8 cellular contexts compared by ENCODE assay signal in the genomic region with DNA sequence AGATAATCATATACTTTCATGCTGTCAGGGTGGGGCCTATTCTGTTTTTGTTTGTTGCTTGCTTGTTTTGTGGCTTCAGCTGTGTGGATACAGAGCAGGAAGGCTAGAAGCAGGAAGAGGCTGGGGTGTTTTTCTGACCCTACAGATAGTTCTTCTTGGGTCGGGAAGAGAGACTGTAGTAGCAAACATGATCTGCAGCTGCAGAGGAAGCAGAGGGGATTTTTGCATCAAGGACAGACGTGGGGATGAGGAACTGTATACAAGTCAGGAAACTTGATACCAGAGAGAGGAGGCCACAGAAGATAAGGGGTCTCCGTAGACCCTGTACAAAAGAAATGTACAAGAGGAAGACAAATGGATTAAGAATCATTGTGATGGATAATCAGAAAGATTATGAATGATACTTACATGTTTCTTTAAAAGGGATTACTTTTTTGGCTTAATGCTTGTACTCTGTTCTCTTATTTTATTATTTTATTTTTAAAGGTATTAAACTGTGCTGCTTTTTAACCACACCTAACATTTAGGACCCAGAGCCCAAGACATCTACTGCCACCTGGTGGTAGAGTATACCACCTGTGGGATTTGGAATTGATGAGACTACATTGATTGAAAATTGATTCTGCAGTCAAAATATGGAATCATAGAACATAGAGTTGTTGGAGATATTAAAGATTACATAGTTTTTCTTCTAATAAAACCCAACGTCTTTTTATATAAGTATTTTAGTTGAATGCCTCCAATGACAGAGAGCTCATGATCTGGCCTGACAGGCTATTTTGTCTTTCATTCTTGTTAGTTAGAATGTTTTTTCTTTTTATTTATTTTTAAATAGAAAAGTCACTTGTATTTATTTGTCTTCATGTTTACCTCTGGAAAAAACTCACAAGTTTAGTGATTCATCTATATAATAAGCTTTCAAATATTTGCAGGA. TPM values are rescaled to one million over a fixed set of nuclear protein-coding genes. Genes with fewer than 3 reads are reported as not detected.
DNase-seq lines count a peak whose midpoint lies in the region; ATAC-seq and TF ChIP-seq lines count a peak whose summit lies in the region.

No MANE protein-coding gene starts in this region.

- ATAC-seq in activated naive CD8-positive, alpha-beta T cell treated with anti-CD3 and anti-CD28 coated beads, Interleukin-2, amount 50 U/mL, for 24 hours, result no peak
- no peak for ATAC-seq in HG02981 (IDR thresholded peaks at IDR 0.05; ENCODE audit: unreplicated experiment)
- ATAC-seq in activated T-cell treated with anti-CD3 and anti-CD28 coated beads, Interleukin-2, amount 50 U/mL, for 4 hours, result no peak

- WGBS in transverse colon (ENCODE audit: low coverage in 1 of 2), 2 donors, result 18 to 42% methylated on average over 3 to 4 of the region's 4 CpGs

- no peaks in the 10 kb centered on the region for H3K36me3 ChIP-seq in transverse colon

- intact Hi-C loops in transverse colon (cut with DNase I; ENCODE audit: low total_unique reads), result loop anchor here (5.0 kb wide), 1 partner anchor 62 kb away; no protein-coding TSS in a partner anchor

- H3K27ac ChIP-seq in transverse colon, result no peak overlapping the region

- H3K4me3 ChIP-seq in transverse colon, result no peak overlapping the region

- TF ChIP-seq CTCF in transverse colon (IDR thresholded peaks at IDR 0.05), result peak; percentile 65 to 82 (median 77)

- in situ Hi-C loops in transverse colon (cut with MboI; ENCODE audit: low pct_ligation_motif_present in 1 of 4, low pct_unique_long_range_greater_than_20kb in 1 of 4, low sequenced_read_pairs in 3 of 4), result no loop called here

- no peak for TF ChIP-seq EP300 in transverse colon (IDR thresholded peaks at IDR 0.05; ENCODE audit: low read depth)

- H3K36me3 Mint-ChIP-seq in activated naive CD8-positive, alpha-beta T cell treated with anti-CD3 and anti-CD28 coated beads, Interleukin-2, amount 50 U/mL, for 24 hours (ENCODE audit: low read depth), result no peaks in the 10 kb centered on the region
- H3K36me3 Mint-ChIP-seq in activated T-cell treated with anti-CD3 and anti-CD28 coated beads, Interleukin-2, amount 50 U/mL, for 4 hours (ENCODE audit: insufficient read depth), result no peaks in the 10 kb centered on the region

- no peak overlapping the region for H3K27ac Mint-ChIP-seq in activated naive CD8-positive, alpha-beta T cell treated with anti-CD3 and anti-CD28 coated beads, Interleukin-2, amount 50 U/mL, for 24 hours

- no peak for TF ChIP-seq POLR2A in transverse colon (IDR thresholded peaks at IDR 0.05)

- no peak overlapping the region for H3K4me3 Mint-ChIP-seq in activated naive CD8-positive, alpha-beta T cell treated with anti-CD3 and anti-CD28 coated beads, Interleukin-2, amount 50 U/mL, for 24 hours
- no peak overlapping the region for H3K4me3 Mint-ChIP-seq in activated T-cell treated with anti-CD3 and anti-CD28 coated beads, Interleukin-2, amount 50 U/mL, for 4 hours

- no peaks in the 10 kb centered on the region for H3K9me3 Mint-ChIP-seq in activated naive CD8-positive, alpha-beta T cell treated with anti-CD3 and anti-CD28 coated beads, Interleukin-2, amount 50 U/mL, for 24 hours
- no peaks in the 10 kb centered on the region for H3K9me3 Mint-ChIP-seq in activated T-cell treated with anti-CD3 and anti-CD28 coated beads, Interleukin-2, amount 50 U/mL, for 4 hours

- H3K4me1 ChIP-seq in transverse colon, result no peaks in the 10 kb centered on the region

- DNase-seq in A172 (ENCODE audit: low spot score) (peak; percentile 29), EL (peak; percentile 46), NCI-H1417 treated with DMSO at 0.1 percent for 48 hours (lab: John Stamatoyannopoulos, UW) (peak; percentile 8), iPS DF 4.7 (ENCODE audit: extremely low read depth, low spot score) (peak; percentile 7), transverse colon (no peak)
- DNase-seq in activated naive CD8-positive, alpha-beta T cell treated with anti-CD3 and anti-CD28 coated beads, Interleukin-2, amount 50 U/mL, for 24 hours, result peak; percentile 8
- DNase-seq in activated T-cell treated with anti-CD3 and anti-CD28 coated beads, Interleukin-2, amount 50 U/mL, for 4 hours, result no peak

- H3K4me1 Mint-ChIP-seq in activated naive CD8-positive, alpha-beta T cell treated with anti-CD3 and anti-CD28 coated beads, Interleukin-2, amount 50 U/mL, for 24 hours, result no peaks in the 10 kb centered on the region
- no peaks in the 10 kb centered on the region for H3K4me1 Mint-ChIP-seq in activated T-cell treated with anti-CD3 and anti-CD28 coated beads, Interleukin-2, amount 50 U/mL, for 4 hours (ENCODE audit: low read depth)

- no peaks in the 10 kb centered on the region for H3K9me3 ChIP-seq in transverse colon

- peaks cover 8% of the 10 kb centered on the region for H3K27me3 Mint-ChIP-seq in activated naive CD8-positive, alpha-beta T cell treated with anti-CD3 and anti-CD28 coated beads, Interleukin-2, amount 50 U/mL, for 24 hours
- H3K27me3 Mint-ChIP-seq in activated T-cell treated with anti-CD3 and anti-CD28 coated beads, Interleukin-2, amount 50 U/mL, for 4 hours (ENCODE audit: low read depth), result peaks cover 10% of the 10 kb centered on the region

- H3K27me3 ChIP-seq in transverse colon, result no peaks in the 10 kb centered on the region

RNA-seq across cellular contexts. Expression of a gene that starts 46.1 kb away (rescaled TPM):
- 9.5 and 13.2 TPM in 2 replicates for total RNA-seq in A172 (2014; rRNA removed; shearing (Covaris generic))
- total RNA-seq in transverse colon, result 100 to 1,000 TPM in 2 of 4 donors, 10 to 100 TPM in 2; 76.5 to 308 (median 90.3) TPM
- 1 to 10 TPM; 1.1 to 1.5 (median 1.4) TPM for total RNA-seq in activated T-cell treated with anti-CD3 and anti-CD28 coated beads, Interleukin-2, amount 50 U/mL, for 4 hours

Comparison
In these comparisons a context has a peak if more than half of its experiments do, and no peak if none do; other contexts are left out.
1. DNase-seq: peak in A172 (single experiment), EL (single experiment), NCI-H1417 treated with DMSO at 0.1 percent for 48 hours (single experiment), activated naive CD8-positive, alpha-beta T cell treated with anti-CD3 and anti-CD28 coated beads, Interleukin-2, amount 50 U/mL, for 24 hours (single experiment) and iPS DF 4.7 (single experiment); none in transverse colon (single experiment) and activated T-cell treated with anti-CD3 and anti-CD28 coated beads, Interleukin-2, amount 50 U/mL, for 4 hours (single experiment).